Comparison of ENCODE assay signal across 9 cellular contexts in the genomic region with DNA sequence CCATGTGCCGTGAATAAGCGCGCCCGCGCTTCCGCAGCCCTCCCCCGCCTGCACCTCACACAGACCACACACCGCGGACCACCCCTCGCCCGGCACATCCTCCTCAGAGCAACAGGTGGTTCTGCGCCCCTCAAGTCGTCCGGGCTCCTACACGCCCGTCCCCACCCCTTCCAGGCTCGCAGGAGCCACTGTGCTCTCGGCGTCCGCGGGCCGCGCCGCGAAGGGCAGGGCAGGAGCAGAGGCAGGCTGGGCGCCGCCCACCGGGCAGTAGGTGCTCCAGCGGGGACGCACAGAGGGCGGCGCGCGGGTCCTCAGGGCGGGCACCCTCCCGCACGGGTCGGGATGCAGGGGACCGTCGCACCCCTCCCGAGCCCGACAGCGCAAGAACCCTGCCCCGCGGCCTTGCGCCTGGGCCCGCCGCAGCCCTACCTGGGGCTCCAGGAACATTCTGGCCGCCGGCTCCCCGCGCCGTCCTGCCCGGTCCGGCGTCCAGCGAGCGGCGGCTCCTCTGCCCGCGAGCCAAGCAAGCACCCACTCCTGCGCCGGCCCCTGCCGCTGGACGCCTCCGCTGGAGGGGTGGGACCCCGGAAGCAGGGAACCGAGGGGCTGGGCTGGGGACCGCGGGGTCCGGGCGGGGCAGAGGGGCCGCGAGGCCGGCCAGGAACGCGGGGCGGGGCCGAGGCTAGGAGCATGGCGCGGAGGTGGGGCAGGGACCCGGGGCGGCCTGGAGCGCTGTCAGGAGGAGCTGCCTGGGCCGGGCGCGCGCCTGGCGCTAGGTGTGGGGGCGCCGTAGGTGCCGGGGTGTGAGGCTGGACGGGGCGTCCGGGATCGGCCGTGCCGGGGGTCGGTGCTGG. TPM values are rescaled to one million over a fixed set of nuclear protein-coding genes. Genes with fewer than 3 reads are reported as not detected.
DNase-seq lines count a peak whose midpoint lies in the region; ATAC-seq and TF ChIP-seq lines count a peak whose summit lies in the region.
"Had no signal": no experiment of that assay in that cellular context is flagged by ENCODE, and none has a peak within 500 bp of the region (broad histone marks: within the 10 kb centered on the region; RNA-seq: fewer than 3 reads in every experiment).

No MANE protein-coding gene starts in this region.

- no peaks in the 10 kb centered on the region for H3K36me3 ChIP-seq in skeletal muscle satellite cell (ENCODE audit: insufficient read depth, low read length)

- no peaks in the 10 kb centered on the region for H3K9me3 ChIP-seq in skeletal muscle satellite cell (replicated peaks; ENCODE audit: low read length)

- H3K9me3 Mint-ChIP-seq in IgD-negative memory B cell: no peaks in the 10 kb centered on the region
- H3K9me3 Mint-ChIP-seq in activated T-helper 1 cell treated with anti-CD3 and anti-CD28 coated beads, Interleukin-12 subunit alpha, Interleukin-12 subunit beta, Interleukin-2, Interleukin-4 antibody, amounts not matched to agents 30 ng/mL and 10 ng/mL and 1 ng/mL, durations not matched to agents 14 hours and 24 hours and 36 hours: no peaks in the 10 kb centered on the region

- H3K4me1 ChIP-seq in skeletal muscle satellite cell (ENCODE audit: control insufficient read depth, insufficient read depth, low read length): no peaks in the 10 kb centered on the region

- no peak for TF ChIP-seq CTCF in RWPE1 (conservative IDR thresholded peaks at IDR 0.05; ENCODE audit: low read depth)

- H3K27ac Mint-ChIP-seq in IgD-negative memory B cell: no peak overlapping the region
- no peak overlapping the region for H3K27ac Mint-ChIP-seq in activated T-helper 1 cell treated with anti-CD3 and anti-CD28 coated beads, Interleukin-12 subunit alpha, Interleukin-12 subunit beta, Interleukin-2, Interleukin-4 antibody, amounts not matched to agents 30 ng/mL and 10 ng/mL and 1 ng/mL, durations not matched to agents 14 hours and 24 hours and 36 hours

- H3K4me3 Mint-ChIP-seq in IgD-negative memory B cell: peak overlapping the region in 3 of 4 donors; percentile 72 to 90 (median 72)
- H3K4me3 Mint-ChIP-seq in activated T-helper 1 cell treated with anti-CD3 and anti-CD28 coated beads, Interleukin-12 subunit alpha, Interleukin-12 subunit beta, Interleukin-2, Interleukin-4 antibody, amounts not matched to agents 30 ng/mL and 10 ng/mL and 1 ng/mL, durations not matched to agents 14 hours and 24 hours and 36 hours: peak overlapping the region; percentile 69

- ATAC-seq in left ventricle myocardium superior: peak; percentile 40

- intact Hi-C loops in activated T-helper 1 cell treated with anti-CD3 and anti-CD28 coated beads, Interleukin-12 subunit alpha, Interleukin-12 subunit beta, Interleukin-2, Interleukin-4 antibody, amounts not matched to agents 30 ng/mL and 10 ng/mL and 1 ng/mL, durations not matched to agents 14 hours and 24 hours and 36 hours (cut with micrococcal nuclease): loop anchor here (2.0 kb wide), 1 partner anchor 25 kb away; no protein-coding TSS in a partner anchor
- intact Hi-C loops in left ventricle myocardium superior (cut with micrococcal nuclease): no loop called here

- no peak overlapping the region for H3K4me3 ChIP-seq in skeletal muscle satellite cell (ENCODE audit: low read length)

- H3K27me3 Mint-ChIP-seq in IgD-negative memory B cell: peaks cover 33% of the 10 kb centered on the region
- H3K27me3 Mint-ChIP-seq in activated T-helper 1 cell treated with anti-CD3 and anti-CD28 coated beads, Interleukin-12 subunit alpha, Interleukin-12 subunit beta, Interleukin-2, Interleukin-4 antibody, amounts not matched to agents 30 ng/mL and 10 ng/mL and 1 ng/mL, durations not matched to agents 14 hours and 24 hours and 36 hours (ENCODE audit: insufficient read depth): peaks cover 48% of the 10 kb centered on the region

- CTCF ChIA-PET in RWPE1 (lab: Yijun Ruan, JAX): interaction anchor here (1.2 kb wide), 1 partner anchor 25 kb away, joined by 4 read pairs; no protein-coding TSS in a partner anchor

- peaks cover 80% of the 10 kb centered on the region for H3K27me3 ChIP-seq in skeletal muscle satellite cell (ENCODE audit: control insufficient read depth, insufficient read depth, low read length)

- peak overlapping the region; percentile 33 for H3K4me2 ChIP-seq in skeletal muscle satellite cell (ENCODE audit: low read length)

- H3K4me1 Mint-ChIP-seq in IgD-negative memory B cell: peaks cover 11 to 18% (median 15%) of the 10 kb centered on the region in 3 donors
- peaks cover 21% of the 10 kb centered on the region for H3K4me1 Mint-ChIP-seq in activated T-helper 1 cell treated with anti-CD3 and anti-CD28 coated beads, Interleukin-12 subunit alpha, Interleukin-12 subunit beta, Interleukin-2, Interleukin-4 antibody, amounts not matched to agents 30 ng/mL and 10 ng/mL and 1 ng/mL, durations not matched to agents 14 hours and 24 hours and 36 hours (ENCODE audit: low read depth)

- POLR2A ChIA-PET in RWPE1 (lab: Yijun Ruan, JAX; ENCODE audit: low non-redundant PET): no interaction called here

- peak; percentile 19 for DNase-seq in activated T-helper 1 cell treated with anti-CD3 and anti-CD28 coated beads, Interleukin-12 subunit alpha, Interleukin-12 subunit beta, Interleukin-2, Interleukin-4 antibody, amounts not matched to agents 30 ng/mL and 10 ng/mL and 1 ng/mL, durations not matched to agents 14 hours and 24 hours and 36 hours (ENCODE audit: low spot score)
- DNase-seq in left ventricle myocardium superior: peak; percentile 41
- DNase-seq in COLO668 (lab: John Stamatoyannopoulos, UW; ENCODE audit: unreplicated experiment): no peak
- no peak for DNase-seq in dedifferentiated amniotic fluid mesenchymal stem cell (ENCODE audit: extremely low spot score)
- no peak for DNase-seq in RWPE1 (ENCODE audit: low spot score)
- DNase-seq in NCI-H1930 (lab: John Stamatoyannopoulos, UW): no peak

- no peak overlapping the region for H3K27ac ChIP-seq in RWPE1
- H3K27ac ChIP-seq: HL-60 had no signal

- no peaks in the 10 kb centered on the region for H3K36me3 Mint-ChIP-seq in IgD-negative memory B cell
- H3K36me3 Mint-ChIP-seq in activated T-helper 1 cell treated with anti-CD3 and anti-CD28 coated beads, Interleukin-12 subunit alpha, Interleukin-12 subunit beta, Interleukin-2, Interleukin-4 antibody, amounts not matched to agents 30 ng/mL and 10 ng/mL and 1 ng/mL, durations not matched to agents 14 hours and 24 hours and 36 hours (ENCODE audit: low read depth): no peaks in the 10 kb centered on the region

- H3K9ac ChIP-seq in skeletal muscle satellite cell (ENCODE audit: low read depth, low read length): no peak overlapping the region

RNA-seq across cellular contexts. Expression of a gene that starts 37.4 kb away (rescaled TPM):
- 0.86 TPM for polyA plus RNA-seq in IgD-negative memory B cell
- total RNA-seq in activated T-helper 1 cell treated with anti-CD3 and anti-CD28 coated beads, Interleukin-12 subunit alpha, Interleukin-12 subunit beta, Interleukin-2, Interleukin-4 antibody, amounts not matched to agents 30 ng/mL and 10 ng/mL and 1 ng/mL, durations not matched to agents 14 hours and 24 hours and 36 hours: 0.78 and 2.0 TPM in 2 replicates
- total RNA-seq in left ventricle myocardium superior: 2.7 TPM
- total RNA-seq in skeletal muscle satellite cell (2012; rRNA removed): 2.2 and 3.0 TPM in 2 replicates

Comparison
In these comparisons a context has a peak if more than half of its experiments do, and no peak if none do; other contexts are left out.
1. DNase-seq: peak in activated T-helper 1 cell treated with anti-CD3 and anti-CD28 coated beads, Interleukin-12 subunit alpha, Interleukin-12 subunit beta, Interleukin-2, Interleukin-4 antibody, amounts not matched to agents 30 ng/mL and 10 ng/mL and 1 ng/mL, durations not matched to agents 14 hours and 24 hours and 36 hours (single experiment) and left ventricle myocardium superior (single experiment); none in COLO668 (single experiment), dedifferentiated amniotic fluid mesenchymal stem cell (single experiment), RWPE1 (single experiment) and NCI-H1930 (0 of 2).